26 cellular contexts compared by ENCODE assay signal in genomic region chr1:204139952-204140351, GRCh38. TPM values are rescaled to one million over a fixed set of nuclear protein-coding genes. Genes with fewer than 3 reads are reported as not detected.
A peak's percentile ranks its signal among the peaks of the same experiment; 100 is the strongest.
DNase-seq lines count a peak whose midpoint lies in the region; ATAC-seq and TF ChIP-seq lines count a peak whose summit lies in the region.
"Had no signal": no experiment of that assay in that cellular context is flagged by ENCODE, and none has a peak within 500 bp of the region (broad histone marks: within the 10 kb centered on the region; RNA-seq: fewer than 3 reads in every experiment).

No MANE protein-coding gene starts in this region.

- peaks cover 13% of the 10 kb centered on the region for H3K36me3 Mint-ChIP-seq in endothelial cell (ENCODE audit: low read depth, unreplicated experiment)
- H3K36me3 Mint-ChIP-seq: CD14-positive monocyte had no signal

- DNase-seq in endothelial cell (ENCODE audit: low spot score) (no peak), left lobe of liver (ENCODE audit: low spot score) (peak; percentile 73), osteoblast (ENCODE audit: insufficient read length, low spot score, missing footprints) (peak; percentile 14), NCI-H187 treated with DMSO at 0.1 percent for 48 hours (lab: John Stamatoyannopoulos, UW) (no peak), NCI-H526 (lab: John Stamatoyannopoulos, UW) (no peak)
- DNase-seq: 8988T; ACHN; BE2C; C1 segment of cervical spinal cord; CD4-positive, alpha-beta memory T cell; CD4-positive, CD25-positive, alpha-beta regulatory T cell; CD8-positive, alpha-beta memory T cell; COR-L47; DMS 273 treated with DMSO at 0.1 percent for 48 hours; DMS153; DMS79; DND-41; EL; GDM1 had no signal

- no peaks in the 10 kb centered on the region for H3K4me1 ChIP-seq in osteoblast (ENCODE audit: insufficient read depth, low read length)
- H3K4me1 ChIP-seq: BE2C, BLaER1 had no signal

- H3K4me1 Mint-ChIP-seq in endothelial cell (ENCODE audit: unreplicated experiment) = no peaks in the 10 kb centered on the region
- H3K4me1 Mint-ChIP-seq: CD14-positive monocyte; CD4-positive, alpha-beta memory T cell; CD4-positive, CD25-positive, alpha-beta regulatory T cell; CD8-positive, alpha-beta memory T cell had no signal

- H3K27me3 ChIP-seq in osteoblast (ENCODE audit: insufficient read depth, low read length) = peaks cover 23% of the 10 kb centered on the region
- H3K27me3 ChIP-seq: BE2C, BLaER1 had no signal

- peaks cover 6% of the 10 kb centered on the region for H3K27me3 Mint-ChIP-seq in endothelial cell (ENCODE audit: unreplicated experiment)

- peak; percentile 48 for ATAC-seq in left lobe of liver
- no peak for ATAC-seq in GM18511 (IDR thresholded peaks at IDR 0.05; ENCODE audit: unreplicated experiment)
- ATAC-seq: GM12878 had no signal

- H4K20me1 ChIP-seq in osteoblast (ENCODE audit: insufficient read depth, low read length) = no peaks in the 10 kb centered on the region
- H4K20me1 ChIP-seq: BLaER1 had no signal

- peak overlapping the region; percentile 30 for H3K27ac Mint-ChIP-seq in endothelial cell (ENCODE audit: unreplicated experiment)
- H3K27ac Mint-ChIP-seq: CD14-positive monocyte; CD4-positive, CD25-positive, alpha-beta regulatory T cell had no signal

- no peak for TF ChIP-seq CTCF in endothelial cell (IDR thresholded peaks at IDR 0.05; ENCODE audit: unreplicated experiment)
- TF ChIP-seq CTCF in osteoblast (IDR thresholded peaks at IDR 0.05; ENCODE audit: extremely low read depth, low read depth, low read length) = no peak

- no peak overlapping the region for H3K4me2 ChIP-seq in osteoblast (ENCODE audit: insufficient read depth, low read length)
- H3K4me2 ChIP-seq: BLaER1 had no signal

- H3K36me3 ChIP-seq in osteoblast (ENCODE audit: insufficient read depth, low read length) = no peaks in the 10 kb centered on the region
- H3K36me3 ChIP-seq: BE2C had no signal

- no peak overlapping the region for H3K4me3 ChIP-seq in osteoblast (ENCODE audit: insufficient read depth, low read length)
- H3K4me3 ChIP-seq: BLaER1, GM12878 had no signal

- H3K9me3 ChIP-seq in osteoblast (ENCODE audit: low read depth, low read length) = no peaks in the 10 kb centered on the region
- H3K9me3 ChIP-seq: BE2C, BLaER1 had no signal

- no peaks in the 10 kb centered on the region for H3K9me3 Mint-ChIP-seq in endothelial cell (ENCODE audit: unreplicated experiment)
- H3K9me3 Mint-ChIP-seq: CD14-positive monocyte; CD4-positive, alpha-beta memory T cell; CD8-positive, alpha-beta memory T cell had no signal

- no peak overlapping the region for H2AFZ ChIP-seq in osteoblast (ENCODE audit: low read length)

- no peaks in the 10 kb centered on the region for H3K79me2 ChIP-seq in osteoblast (ENCODE audit: insufficient read depth, low read length)

- H3K4me3 Mint-ChIP-seq in endothelial cell (ENCODE audit: unreplicated experiment) = peak overlapping the region; percentile 42
- H3K4me3 Mint-ChIP-seq: CD14-positive monocyte; CD4-positive, alpha-beta memory T cell; CD4-positive, CD25-positive, alpha-beta regulatory T cell; CD8-positive, alpha-beta memory T cell had no signal

- H3K27ac ChIP-seq in osteoblast (ENCODE audit: low read depth, low read length) = no peak overlapping the region
- H3K27ac ChIP-seq: BLaER1 had no signal

RNA-seq across cellular contexts. Expression of gene ETNK2, which starts 11.9 kb away (rescaled TPM):
- total RNA-seq in endothelial cell (ENCODE audit: unreplicated experiment) (15.9 TPM), left lobe of liver (213 TPM), osteoblast (0.72 and 1.2 TPM in 2 replicates)
- total RNA-seq: GM12878 had no signal

RNA-seq across cellular contexts. Expression of gene REN, which starts 26.2 kb away (rescaled TPM):
- total RNA-seq in endothelial cell (ENCODE audit: unreplicated experiment) (not detected), left lobe of liver (0.20 TPM), osteoblast (not detected in 2 replicates)
- total RNA-seq: A673; CD4-positive, alpha-beta memory T cell; CD4-positive, CD25-positive, alpha-beta regulatory T cell; CD8-positive, alpha-beta memory T cell; Daoy; G401; GM12878 had no signal

RNA-seq across cellular contexts. Expression of gene KISS1, which starts 56.3 kb away (rescaled TPM):
- total RNA-seq in endothelial cell (ENCODE audit: unreplicated experiment) = not detected
- total RNA-seq in left lobe of liver = 0.63 TPM
- not detected in 2 replicates for total RNA-seq in osteoblast
- total RNA-seq: A673; CD4-positive, alpha-beta memory T cell; CD8-positive, alpha-beta memory T cell; G401; GM12878 had no signal

Comparison
In these comparisons a context has a peak if more than half of its experiments do, and no peak if none do; other contexts are left out.
1. DNase-seq: peak in left lobe of liver (single experiment) and osteoblast (single experiment); none in endothelial cell (single experiment), NCI-H187 treated with DMSO at 0.1 percent for 48 hours (single experiment) and NCI-H526 (0 of 2).
2. RNA of gene ETNK2, which starts 11.9 kb away (total RNA-seq): 213 TPM in left lobe of liver (single experiment); 15.9 TPM in endothelial cell (single experiment) and 0.72 to 1.2 TPM in osteoblast; every median in the first group is over 10 times any median in the second.